Comparison of ENCODE assay signal across 16 cellular contexts in genomic region chr10:13989616-13990015, GRCh38.
DNase-seq lines count a peak whose midpoint lies in the region; ATAC-seq, FAIRE-seq and TF ChIP-seq lines count a peak whose summit lies in the region.
"Had no signal": no experiment of that assay in that cellular context is flagged by ENCODE, and none has a peak within 500 bp of the region (broad histone marks: within the 10 kb centered on the region; RNA-seq: fewer than 3 reads in every experiment).

No MANE protein-coding gene starts in this region.

- no peak for TF ChIP-seq EP300 in sigmoid colon (IDR thresholded peaks at IDR 0.05)

- no peak for FAIRE-seq in kidney (lab: Jason Lieb, UNC)
- no peak for FAIRE-seq in GM19239 (lab: Jason Lieb, UNC)

- intact Hi-C loops in left ventricle myocardium superior (cut with micrococcal nuclease), result no loop called here
- intact Hi-C loops in kidney (cut with DNase I), result no loop called here
- intact Hi-C loops in sigmoid colon (cut with DNase I), result loop anchor here (5.0 kb wide), 1 partner anchor 48 kb away; no protein-coding TSS in a partner anchor

- WGBS in sigmoid colon, 2 donors, result 97 to 99% methylated on average over 2 of the region's 2 CpGs

- H3K27ac ChIP-seq in right atrium auricular region (peak overlapping the region; percentile 61 to 66), kidney (ENCODE audit: low read depth in 2 of 2, low read length in 2 of 2) (peak overlapping the region; percentile 6 to 26), sigmoid colon (peak overlapping the region; percentile 53 to 74 (median 65))

- no peak overlapping the region for H3K9ac ChIP-seq in kidney (ENCODE audit: low read length in 2 of 2)

- H3K4me3 ChIP-seq in right atrium auricular region (no peak overlapping the region), kidney (ENCODE audit: low read length in 2 of 2) (no peak overlapping the region), sigmoid colon (no peak overlapping the region)
- H3K4me3 ChIP-seq: skin epidermis had no signal

- ATAC-seq in left ventricle myocardium superior, result no peak
- no peak for ATAC-seq in GM18867 (IDR thresholded peaks at IDR 0.05; ENCODE audit: unreplicated experiment)

- no peaks in the 10 kb centered on the region for H3K27me3 ChIP-seq in right atrium auricular region
- H3K27me3 ChIP-seq in sigmoid colon, result no peaks in the 10 kb centered on the region

- DNase-seq in right atrium auricular region (ENCODE audit: low spot score), result no peak
- no peak for DNase-seq in left ventricle myocardium superior
- DNase-seq in kidney, result no peak
- DNase-seq in sigmoid colon, result no peak
- no peak for DNase-seq in GM19239 (ENCODE audit: insufficient read length, low spot score)
- DNase-seq in HK-2 (ENCODE audit: unreplicated experiment), result no peak
- no peak for DNase-seq in RPMI8226
- DNase-seq: activated CD4-positive, alpha-beta T cell treated with anti-CD3 and anti-CD28 coated beads, Interleukin-2, amount 50 U/mL, for 1 hour; caudate nucleus; CD4-positive, alpha-beta memory T cell; DND-41; effector memory CD4-positive, alpha-beta T cell; NCI-H2081 treated with DMSO at 0.1 percent for 48 hours; NCI-H526 had no signal

- H3K36me3 ChIP-seq in right atrium auricular region (no peaks in the 10 kb centered on the region), kidney (ENCODE audit: control insufficient read depth in 1 of 2, insufficient read depth in 2 of 2, low read length in 2 of 2) (no peaks in the 10 kb centered on the region), sigmoid colon (no peaks in the 10 kb centered on the region)

- TF ChIP-seq POLR2A in sigmoid colon (IDR thresholded peaks at IDR 0.05), result no peak

- H3K4me1 ChIP-seq in right atrium auricular region (peaks cover 0 to 31% of the 10 kb centered on the region in 2 donors), kidney (ENCODE audit: control insufficient read depth in 1 of 2, insufficient read depth in 1 of 2, low read depth in 1 of 2, low read length in 2 of 2) (peaks cover 11% of the 10 kb centered on the region in 2 donors), sigmoid colon (peaks cover 0 to 28% (median 12%) of the 10 kb centered on the region in 4 donors)

- TF ChIP-seq CTCF in right atrium auricular region (IDR thresholded peaks at IDR 0.05) (no peak), kidney (IDR thresholded peaks at IDR 0.05; ENCODE audit: borderline replicate concordance, extremely low read depth, insufficient read depth) (no peak), sigmoid colon (IDR thresholded peaks at IDR 0.05) (no peak)

- no peaks in the 10 kb centered on the region for H3K9me3 ChIP-seq in right atrium auricular region
- H3K9me3 ChIP-seq in kidney (ENCODE audit: control insufficient read depth in 1 of 2, low read length in 2 of 2), result no peaks in the 10 kb centered on the region
- H3K9me3 ChIP-seq in sigmoid colon, result no peaks in the 10 kb centered on the region
